ENCODE assay signal across 13 cellular contexts in the genomic region with DNA sequence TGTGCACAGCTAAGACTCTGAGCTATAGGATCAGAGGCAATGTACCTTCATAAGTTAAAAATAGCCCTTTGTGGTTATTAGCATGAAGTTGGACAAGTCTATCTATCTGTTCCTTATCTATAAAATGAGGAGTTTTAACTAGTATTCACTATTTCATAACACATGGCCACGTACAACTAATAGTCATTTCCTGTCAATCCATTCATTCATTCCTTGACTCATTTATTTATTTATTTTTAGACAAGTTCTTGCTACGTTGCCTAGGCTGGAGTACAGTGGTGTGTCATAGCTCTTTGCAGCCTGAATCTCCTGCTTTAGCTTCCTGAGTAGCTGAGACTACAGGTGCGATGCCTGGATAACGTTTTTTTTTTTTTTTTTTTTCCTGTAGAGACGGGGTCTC.
DNase-seq lines count a peak whose midpoint lies in the region; ATAC-seq, FAIRE-seq and TF ChIP-seq lines count a peak whose summit lies in the region.
"Had no signal": no experiment of that assay in that cellular context is flagged by ENCODE, and none has a peak within 500 bp of the region (broad histone marks: within the 10 kb centered on the region; RNA-seq: fewer than 3 reads in every experiment).

No MANE protein-coding gene starts in this region.

- FAIRE-seq in bronchial epithelial cell (lab: Jason Lieb, UNC): no peak

- peaks cover 48 to 57% of the 10 kb centered on the region in 2 donors for H3K4me1 Mint-ChIP-seq in natural killer cell treated with Interleukin-12 subunit alpha and Interleukin-12 subunit beta and Interleukin-15 and Interleukin-18, amount 100 ng/mL, for 72 hours (ENCODE audit: low read depth in 2 of 2)

- no peaks in the 10 kb centered on the region; the same call in 1 of the 2 replicates for H3K9me3 ChIP-seq in MG63
- H3K9me3 ChIP-seq: colonic mucosa, mucosa of descending colon, right lobe of liver, upper lobe of right lung had no signal

- peaks cover 48% of the 10 kb centered on the region for H3K36me3 Mint-ChIP-seq in natural killer cell treated with Interleukin-12 subunit alpha and Interleukin-12 subunit beta and Interleukin-15 and Interleukin-18, amount 100 ng/mL, for 72 hours

- TF ChIP-seq CTCF in bronchial epithelial cell (IDR thresholded peaks at IDR 0.05; ENCODE audit: insufficient read depth, low read length, severe bottlenecking): no peak

- ATAC-seq in natural killer cell treated with Interleukin-12 subunit alpha and Interleukin-12 subunit beta and Interleukin-15 and Interleukin-18, amount 100 ng/mL, for 72 hours: peak in 1 of 2 donors; percentile 66
- no peak for ATAC-seq in HG03521 (IDR thresholded peaks at IDR 0.05; ENCODE audit: unreplicated experiment)
- ATAC-seq in GM21786 (IDR thresholded peaks at IDR 0.05; ENCODE audit: unreplicated experiment): no peak
- ATAC-seq: mucosa of descending colon, right lobe of liver, upper lobe of right lung had no signal

- H3K4me3 ChIP-seq in MG63: no peak overlapping the region
- no peak overlapping the region for H3K4me3 ChIP-seq in bronchial epithelial cell (ENCODE audit: low read depth, low read length)
- H3K4me3 ChIP-seq: colonic mucosa, mucosa of descending colon, right lobe of liver, upper lobe of right lung had no signal

- H3K27me3 Mint-ChIP-seq in natural killer cell treated with Interleukin-12 subunit alpha and Interleukin-12 subunit beta and Interleukin-15 and Interleukin-18, amount 100 ng/mL, for 72 hours: no peaks in the 10 kb centered on the region

- no peaks in the 10 kb centered on the region for H3K27me3 ChIP-seq in MG63
- H3K27me3 ChIP-seq in bronchial epithelial cell (ENCODE audit: control insufficient read depth, insufficient read depth, low read length): no peaks in the 10 kb centered on the region
- H3K27me3 ChIP-seq: colonic mucosa, right lobe of liver, upper lobe of right lung had no signal

- peaks cover 76% of the 10 kb centered on the region for H3K36me3 ChIP-seq in MG63
- peaks cover 1% of the 10 kb centered on the region for H3K36me3 ChIP-seq in bronchial epithelial cell (ENCODE audit: control insufficient read depth, insufficient read depth, low read length)
- H3K36me3 ChIP-seq: colonic mucosa had no signal

- H3K27ac Mint-ChIP-seq in natural killer cell treated with Interleukin-12 subunit alpha and Interleukin-12 subunit beta and Interleukin-15 and Interleukin-18, amount 100 ng/mL, for 72 hours: peak overlapping the region; percentile 56 to 78

- H3K4me3 Mint-ChIP-seq in natural killer cell treated with Interleukin-12 subunit alpha and Interleukin-12 subunit beta and Interleukin-15 and Interleukin-18, amount 100 ng/mL, for 72 hours: peak overlapping the region; percentile 7
- H3K4me3 Mint-ChIP-seq: activated T-helper 1 cell treated with anti-CD3 and anti-CD28 coated beads, Interleukin-12 subunit alpha, Interleukin-12 subunit beta, Interleukin-2, Interleukin-4 antibody, amounts not matched to agents 30 ng/mL and 10 ng/mL and 1 ng/mL, durations not matched to agents 14 hours and 24 hours and 36 hours had no signal

- in situ Hi-C loops in Caki2 (cut with HindIII; ENCODE audit: low pct_unique_long_range_greater_than_20kb, low sequenced_read_pairs): no loop called here

- DNase-seq in Caki2 (ENCODE audit: low read depth) (peak; percentile 21), MG63 (peak; percentile 63), bronchial epithelial cell (ENCODE audit: low read depth) (peak; percentile 98), C1 segment of cervical spinal cord (lab: John Stamatoyannopoulos, UW) (no peak), KG1 (lab: John Stamatoyannopoulos, UW) (no peak)
- no peak for DNase-seq in natural killer cell treated with Interleukin-12 subunit alpha and Interleukin-12 subunit beta and Interleukin-15 and Interleukin-18, amount 100 ng/mL, for 72 hours (ENCODE audit: low spot score)
- DNase-seq: colonic mucosa, mucosa of descending colon, right lobe of liver, upper lobe of right lung had no signal

- H3K9me3 Mint-ChIP-seq in natural killer cell treated with Interleukin-12 subunit alpha and Interleukin-12 subunit beta and Interleukin-15 and Interleukin-18, amount 100 ng/mL, for 72 hours: no peaks in the 10 kb centered on the region
- H3K9me3 Mint-ChIP-seq: activated T-helper 1 cell treated with anti-CD3 and anti-CD28 coated beads, Interleukin-12 subunit alpha, Interleukin-12 subunit beta, Interleukin-2, Interleukin-4 antibody, amounts not matched to agents 30 ng/mL and 10 ng/mL and 1 ng/mL, durations not matched to agents 14 hours and 24 hours and 36 hours had no signal

Comparison
In these comparisons a context has a peak if more than half of its experiments do, and no peak if none do; other contexts are left out.
1. DNase-seq: peak in Caki2 (single experiment), MG63 (single experiment) and bronchial epithelial cell (single experiment); none in natural killer cell treated with Interleukin-12 subunit alpha and Interleukin-12 subunit beta and Interleukin-15 and Interleukin-18, amount 100 ng/mL, for 72 hours (single experiment), C1 segment of cervical spinal cord (0 of 14) and KG1 (single experiment).